In the genomic region with DNA sequence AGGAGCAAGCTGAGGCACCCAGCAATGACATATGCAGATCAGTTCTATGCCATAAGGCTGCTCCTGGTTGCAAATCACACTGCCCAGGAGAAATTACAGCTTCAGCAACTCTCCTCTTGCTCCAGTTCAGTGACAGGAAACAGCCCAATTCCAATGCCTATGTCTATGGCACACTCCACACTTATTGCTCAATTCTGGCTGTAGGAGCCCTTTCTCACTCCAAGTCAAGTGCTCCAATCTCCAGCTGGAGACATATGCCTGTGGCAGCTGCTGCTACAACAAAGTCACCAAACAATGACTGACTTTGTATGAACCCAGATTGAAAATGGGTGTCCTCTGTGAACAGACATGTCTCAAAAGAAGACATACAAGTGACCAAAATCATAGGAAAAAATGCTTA, we compare ENCODE assay signal across 23 cellular contexts. TPM values are rescaled to one million over a fixed set of nuclear protein-coding genes. Genes with fewer than 3 reads are reported as not detected.
DNase-seq lines count a peak whose midpoint lies in the region; ATAC-seq and TF ChIP-seq lines count a peak whose summit lies in the region.
"Had no signal": no experiment of that assay in that cellular context is flagged by ENCODE, and none has a peak within 500 bp of the region (broad histone marks: within the 10 kb centered on the region; RNA-seq: fewer than 3 reads in every experiment).

No MANE protein-coding gene starts in this region.

- ATAC-seq in Right ventricle myocardium superior (ENCODE audit: poor library complexity) (peak; percentile 92), heart right ventricle (peak; percentile 51 to 94 (median 80)), right cardiac atrium (peak; percentile 82 to 90), upper lobe of right lung (peak; percentile 40), T-cell (replicated peaks in 1 of 4) (no peak), HG02973 (IDR thresholded peaks at IDR 0.05; ENCODE audit: unreplicated experiment) (no peak)
- ATAC-seq: HCT116, HepG2 had no signal

- H3K36me3 ChIP-seq in heart right ventricle, result no peaks in the 10 kb centered on the region
- H3K36me3 ChIP-seq in upper lobe of right lung, result no peaks in the 10 kb centered on the region
- H3K36me3 ChIP-seq: BE2C had no signal

- H3K27ac ChIP-seq in heart right ventricle (no peak overlapping the region), right cardiac atrium (ENCODE audit: low read length) (no peak overlapping the region), upper lobe of right lung (no peak overlapping the region)

- no peaks in the 10 kb centered on the region for H3K36me3 Mint-ChIP-seq in activated naive CD4-positive, alpha-beta T cell treated with anti-CD3 and anti-CD28 coated beads, Interleukin-2, amount 10 ng/mL, durations not matched to agents 7 days and 5 days
- no peaks in the 10 kb centered on the region for H3K36me3 Mint-ChIP-seq in T-cell
- H3K36me3 Mint-ChIP-seq: CD4-positive, CD25-positive, alpha-beta regulatory T cell; CD8-positive, alpha-beta memory T cell had no signal

- intact Hi-C loops in Right ventricle myocardium superior (cut with DNase I) (no loop called here), cardiac septum (cut with DNase I) (no loop called here), heart right ventricle (cut with DNase I) (loop anchor here in 1 of 10 donors (10.0 kb wide), 1 partner anchor 637 kb away; a partner anchor contains a TSS), right cardiac atrium (cut with DNase I) (no loop called here), upper lobe of right lung (cut with DNase I) (no loop called here)

- DNase-seq in Right ventricle myocardium superior (peak; percentile 46), cardiac septum (ENCODE audit: low spot score) (no peak), heart right ventricle (peak; percentile 9 to 18), right cardiac atrium (peak; percentile 29 to 61 (median 50)), upper lobe of right lung (no peak), T-cell (no peak)
- no peak for DNase-seq in activated naive CD4-positive, alpha-beta T cell treated with anti-CD3 and anti-CD28 coated beads, Interleukin-2, amount 10 ng/mL, durations not matched to agents 7 days and 5 days
- DNase-seq: ACHN; BE2C; C1 segment of cervical spinal cord; CD4-positive, CD25-positive, alpha-beta regulatory T cell; CD8-positive, alpha-beta memory T cell; COR-L47; DMS 273 treated with DMSO at 0.1 percent for 48 hours; DMS79; GF-D8; GOT3; H7; HFFc6 had no signal

- H3K27me3 Mint-ChIP-seq in activated naive CD4-positive, alpha-beta T cell treated with anti-CD3 and anti-CD28 coated beads, Interleukin-2, amount 10 ng/mL, durations not matched to agents 7 days and 5 days, result no peaks in the 10 kb centered on the region
- H3K27me3 Mint-ChIP-seq in T-cell, result no peaks in the 10 kb centered on the region
- H3K27me3 Mint-ChIP-seq: CD4-positive, CD25-positive, alpha-beta regulatory T cell; CD8-positive, alpha-beta memory T cell; IgD-negative memory B cell had no signal

- H3K9me3 ChIP-seq in heart right ventricle, result peaks cover 0 to 26% (median 2%) of the 10 kb centered on the region in 11 donors
- no peaks in the 10 kb centered on the region for H3K9me3 ChIP-seq in right cardiac atrium (ENCODE audit: control insufficient read depth, low read length)
- no peaks in the 10 kb centered on the region for H3K9me3 ChIP-seq in upper lobe of right lung
- H3K9me3 ChIP-seq: BE2C had no signal

- CTCF ChIA-PET in activated naive CD4-positive, alpha-beta T cell treated with anti-CD3 and anti-CD28 coated beads, Interleukin-2, amount 10 ng/mL, durations not matched to agents 7 days and 5 days (lab: Charles Lee), result no interaction called here
- CTCF ChIA-PET in T-cell (lab: Charles Lee), result no interaction called here

- H3K4me1 Mint-ChIP-seq in activated naive CD4-positive, alpha-beta T cell treated with anti-CD3 and anti-CD28 coated beads, Interleukin-2, amount 10 ng/mL, durations not matched to agents 7 days and 5 days, result no peaks in the 10 kb centered on the region
- H3K4me1 Mint-ChIP-seq in T-cell, result no peaks in the 10 kb centered on the region
- H3K4me1 Mint-ChIP-seq: CD4-positive, CD25-positive, alpha-beta regulatory T cell; CD8-positive, alpha-beta memory T cell; IgD-negative memory B cell had no signal

- no peak overlapping the region for H3K4me3 ChIP-seq in heart right ventricle
- no peak overlapping the region for H3K4me3 ChIP-seq in right cardiac atrium (ENCODE audit: low read length)
- no peak overlapping the region for H3K4me3 ChIP-seq in upper lobe of right lung

- H3K4me1 ChIP-seq in heart right ventricle (peaks cover 0 to 17% (median 0%) of the 10 kb centered on the region in 9 donors), right cardiac atrium (ENCODE audit: control insufficient read depth, insufficient read depth, low read length) (peaks cover 6% of the 10 kb centered on the region), upper lobe of right lung (no peaks in the 10 kb centered on the region)
- H3K4me1 ChIP-seq: BE2C had no signal

- peaks cover 3% of the 10 kb centered on the region for H3K9me3 Mint-ChIP-seq in activated naive CD4-positive, alpha-beta T cell treated with anti-CD3 and anti-CD28 coated beads, Interleukin-2, amount 10 ng/mL, durations not matched to agents 7 days and 5 days
- peaks cover 0 to 6% (median 5%) of the 10 kb centered on the region in 3 donors for H3K9me3 Mint-ChIP-seq in T-cell
- H3K9me3 Mint-ChIP-seq: HFFc6 had no signal

- no peak overlapping the region for H3K27ac Mint-ChIP-seq in activated naive CD4-positive, alpha-beta T cell treated with anti-CD3 and anti-CD28 coated beads, Interleukin-2, amount 10 ng/mL, durations not matched to agents 7 days and 5 days
- no peak overlapping the region for H3K27ac Mint-ChIP-seq in T-cell
- H3K27ac Mint-ChIP-seq: CD4-positive, CD25-positive, alpha-beta regulatory T cell; CD8-positive, alpha-beta memory T cell; HFFc6; IgD-negative memory B cell had no signal

- H3K27me3 ChIP-seq in heart right ventricle, result no peaks in the 10 kb centered on the region
- no peaks in the 10 kb centered on the region for H3K27me3 ChIP-seq in right cardiac atrium (ENCODE audit: control insufficient read depth, insufficient read depth)
- H3K27me3 ChIP-seq in upper lobe of right lung, result no peaks in the 10 kb centered on the region
- H3K27me3 ChIP-seq: BE2C had no signal

- H3K4me3 Mint-ChIP-seq in activated naive CD4-positive, alpha-beta T cell treated with anti-CD3 and anti-CD28 coated beads, Interleukin-2, amount 10 ng/mL, durations not matched to agents 7 days and 5 days, result no peak overlapping the region
- H3K4me3 Mint-ChIP-seq in T-cell, result no peak overlapping the region
- H3K4me3 Mint-ChIP-seq: CD4-positive, CD25-positive, alpha-beta regulatory T cell; CD8-positive, alpha-beta memory T cell; HFFc6; IgD-negative memory B cell had no signal

- TF ChIP-seq CTCF in heart right ventricle (IDR thresholded peaks at IDR 0.05) (no peak), upper lobe of right lung (IDR thresholded peaks at IDR 0.05) (no peak)

- POLR2A ChIA-PET in T-cell (lab: Charles Lee), result no interaction called here

RNA-seq across cellular contexts. Expression of a gene that starts 31.8 kb away (rescaled TPM):
- total RNA-seq in Right ventricle myocardium superior (79.3 TPM), cardiac septum (63.8 TPM), heart right ventricle (100 to 1,000 TPM in 2 of 10 donors, 10 to 100 TPM in 8; 36.2 to 104 (median 55.5) TPM), right cardiac atrium (10 to 100 TPM; 32.7 to 87.4 (median 62.3) TPM), upper lobe of right lung (2.6 TPM), T-cell (under 1 TPM in 3 of 5 donors, not detected in 2; 0.03 to 0.07 (median 0.06) TPM)
- polyA plus RNA-seq in heart right ventricle (10 to 100 TPM; 25.4 to 27.7 TPM), right cardiac atrium (36.2 TPM)
- total RNA-seq: CD4-positive, CD25-positive, alpha-beta regulatory T cell; CD8-positive, alpha-beta memory T cell; HepG2 had no signal
- polyA plus RNA-seq: CD4-positive, CD25-positive, alpha-beta regulatory T cell; CD8-positive, alpha-beta memory T cell; HepG2; IgD-negative memory B cell had no signal

Comparison
In these comparisons a context has a peak if more than half of its experiments do, and no peak if none do; other contexts are left out.
1. DNase-seq: peak in Right ventricle myocardium superior (single experiment), heart right ventricle (2 of 2) and right cardiac atrium (3 of 3); none in cardiac septum (single experiment), upper lobe of right lung (single experiment), activated naive CD4-positive, alpha-beta T cell treated with anti-CD3 and anti-CD28 coated beads, Interleukin-2, amount 10 ng/mL, durations not matched to agents 7 days and 5 days (single experiment) and T-cell (0 of 34).
2. ATAC-seq: peak in Right ventricle myocardium superior (single experiment), heart right ventricle (8 of 8), right cardiac atrium (2 of 2) and upper lobe of right lung (single experiment); none in T-cell (0 of 4) and HG02973 (single experiment).